Comparison of ENCODE assay signal across 8 cellular contexts in the genomic region with DNA sequence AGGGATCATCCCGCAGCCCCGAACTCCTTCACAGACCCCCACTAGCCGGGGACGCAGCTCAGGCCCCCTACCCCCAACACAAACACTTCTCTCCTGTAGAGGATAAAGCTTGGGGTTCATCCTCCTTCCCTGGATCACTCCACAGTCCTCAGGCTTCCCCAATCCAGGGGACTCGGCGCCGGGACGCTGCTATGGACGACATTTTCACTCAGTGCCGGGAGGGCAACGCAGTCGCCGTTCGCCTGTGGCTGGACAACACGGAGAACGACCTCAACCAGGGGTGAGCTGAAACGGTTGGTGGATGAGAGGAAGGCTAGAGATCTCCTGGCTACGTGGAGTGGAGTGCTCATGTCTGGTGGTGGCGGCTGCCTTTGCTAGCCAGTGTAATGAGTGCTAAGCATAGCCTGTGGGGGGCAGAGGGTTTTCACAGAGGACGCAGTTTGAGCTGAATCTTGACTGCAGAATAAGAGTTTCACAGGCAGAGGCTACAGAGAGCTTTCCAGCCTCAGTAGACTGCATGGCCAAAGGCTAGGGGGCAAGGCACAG. TPM values are rescaled to one million over a fixed set of nuclear protein-coding genes. Genes with fewer than 3 reads are reported as not detected.
DNase-seq lines count a peak whose midpoint lies in the region; ATAC-seq and TF ChIP-seq lines count a peak whose summit lies in the region.

No MANE protein-coding gene starts in this region.

- H3K27ac ChIP-seq in adrenal gland: peak overlapping the region; percentile 34 to 98 (median 90)

- peaks cover 0 to 40% of the 10 kb centered on the region in 2 donors for H3K36me3 ChIP-seq in adrenal gland (replicated peaks in 1 of 2)

- peak; percentile 21 to 52 for TF ChIP-seq POLR2A in adrenal gland (IDR thresholded peaks at IDR 0.05)

- H3K27me3 ChIP-seq in adrenal gland: no peaks in the 10 kb centered on the region

- intact Hi-C loops in adrenal gland (cut with DNase I) (loop anchor here in 1 of 2 donors (5.0 to 10.0 kb wide), 2 partner anchors 69 to 78 kb away; partner anchors contain the start of gene MRPL17), left cardiac atrium (cut with DNase I) (loop anchor here in 1 of 2 donors (5.0 kb wide), 1 partner anchor 78 kb away; the partner anchor contains the start of gene MRPL17), posterior cingulate gyrus (cut with DNase I) (loop anchor here (5.0 to 10.0 kb wide), 3 partner anchors 72 to 212 kb away; partner anchors contain the start of genes SMPD1 and TRIM3)

- TF ChIP-seq CTCF in adrenal gland (IDR thresholded peaks at IDR 0.05): no peak

- H3K9me3 ChIP-seq in adrenal gland (replicated peaks in 1 of 3): no peaks in the 10 kb centered on the region

- peak overlapping the region; percentile 48 to 95 (median 88) for H3K4me3 ChIP-seq in adrenal gland

- 0 to 1% (median 0%) methylated on average over 7 to 20 of the region's 20 CpGs for WGBS in adrenal gland, 4 donors

- ATAC-seq in GM19463 (IDR thresholded peaks at IDR 0.05; ENCODE audit: unreplicated experiment): peak; percentile 34
- ATAC-seq in HG03565 (IDR thresholded peaks at IDR 0.05; ENCODE audit: unreplicated experiment): peak; percentile 31
- ATAC-seq in SK-N-SH treated with all-trans-retinoic acid at 6 μM for 48 hours: peak; percentile 64
- peak; percentile 59 to 66 for ATAC-seq in left cardiac atrium

- peaks cover 34 to 55% of the 10 kb centered on the region in 2 donors for H3K4me1 ChIP-seq in adrenal gland (replicated peaks in 1 of 2)

- DNase-seq in DMS53 (lab: John Stamatoyannopoulos, UW): peak; percentile 62
- peak in 6 of 7 donors; percentile 48 to 79 (median 62) for DNase-seq in adrenal gland
- peak; percentile 44 for DNase-seq in left cardiac atrium
- peak in 6 of 10 donors; percentile 37 to 92 (median 60) for DNase-seq in posterior cingulate gyrus
- DNase-seq in OCI-M2 (lab: John Stamatoyannopoulos, UW; ENCODE audit: unreplicated experiment): no peak

TF ChIP-seq in SK-N-SH treated with all-trans-retinoic acid at 6 μM for 48 hours, 23 proteins besides CTCF, POLR2A, EP300 and RAD21:
- TF ChIP-seq ZNF70 (CRISPR knock-in tag; IDR thresholded peaks at IDR 0.05) (no peak), ESRRG (CRISPR knock-in tag; IDR thresholded peaks at IDR 0.05) (no peak), ARNTL (CRISPR knock-in tag; IDR thresholded peaks at IDR 0.05; ENCODE audit: borderline replicate concordance, low read depth) (no peak), ZNF8 (CRISPR knock-in tag; IDR thresholded peaks at IDR 0.05) (no peak), ZFP30 (CRISPR knock-in tag; IDR thresholded peaks at IDR 0.05) (no peak), PPARA (CRISPR knock-in tag; IDR thresholded peaks at IDR 0.05; ENCODE audit: borderline replicate concordance) (no peak), ZC3H10 (CRISPR knock-in tag; IDR thresholded peaks at IDR 0.05) (no peak), SNAI2 (CRISPR knock-in tag; IDR thresholded peaks at IDR 0.05) (no peak), PATZ1 (CRISPR knock-in tag; IDR thresholded peaks at IDR 0.05; ENCODE audit: borderline replicate concordance) (no peak), GLIS3 (CRISPR knock-in tag; IDR thresholded peaks at IDR 0.05) (no peak), OSR1 (CRISPR knock-in tag; IDR thresholded peaks at IDR 0.05) (no peak), RARB (CRISPR knock-in tag; IDR thresholded peaks at IDR 0.05) (no peak), ZFP3 (CRISPR knock-in tag; IDR thresholded peaks at IDR 0.05) (no peak), CSDC2 (CRISPR knock-in tag; IDR thresholded peaks at IDR 0.05) (no peak)
- TF ChIP-seq, protein P1, sequence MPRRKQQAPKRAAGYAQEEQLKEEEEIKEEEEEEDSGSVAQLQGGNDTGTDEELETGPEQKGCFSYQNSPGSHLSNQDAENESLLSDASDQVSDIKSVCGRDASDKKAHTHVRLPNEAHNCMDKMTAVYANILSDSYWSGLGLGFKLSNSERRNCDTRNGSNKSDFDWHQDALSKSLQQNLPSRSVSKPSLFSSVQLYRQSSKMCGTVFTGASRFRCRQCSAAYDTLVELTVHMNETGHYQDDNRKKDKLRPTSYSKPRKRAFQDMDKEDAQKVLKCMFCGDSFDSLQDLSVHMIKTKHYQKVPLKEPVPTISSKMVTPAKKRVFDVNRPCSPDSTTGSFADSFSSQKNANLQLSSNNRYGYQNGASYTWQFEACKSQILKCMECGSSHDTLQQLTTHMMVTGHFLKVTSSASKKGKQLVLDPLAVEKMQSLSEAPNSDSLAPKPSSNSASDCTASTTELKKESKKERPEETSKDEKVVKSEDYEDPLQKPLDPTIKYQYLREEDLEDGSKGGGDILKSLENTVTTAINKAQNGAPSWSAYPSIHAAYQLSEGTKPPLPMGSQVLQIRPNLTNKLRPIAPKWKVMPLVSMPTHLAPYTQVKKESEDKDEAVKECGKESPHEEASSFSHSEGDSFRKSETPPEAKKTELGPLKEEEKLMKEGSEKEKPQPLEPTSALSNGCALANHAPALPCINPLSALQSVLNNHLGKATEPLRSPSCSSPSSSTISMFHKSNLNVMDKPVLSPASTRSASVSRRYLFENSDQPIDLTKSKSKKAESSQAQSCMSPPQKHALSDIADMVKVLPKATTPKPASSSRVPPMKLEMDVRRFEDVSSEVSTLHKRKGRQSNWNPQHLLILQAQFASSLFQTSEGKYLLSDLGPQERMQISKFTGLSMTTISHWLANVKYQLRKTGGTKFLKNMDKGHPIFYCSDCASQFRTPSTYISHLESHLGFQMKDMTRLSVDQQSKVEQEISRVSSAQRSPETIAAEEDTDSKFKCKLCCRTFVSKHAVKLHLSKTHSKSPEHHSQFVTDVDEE (CRISPR knock-in tag; IDR thresholded peaks at IDR 0.05): no peak
- TF ChIP-seq, protein P2, sequence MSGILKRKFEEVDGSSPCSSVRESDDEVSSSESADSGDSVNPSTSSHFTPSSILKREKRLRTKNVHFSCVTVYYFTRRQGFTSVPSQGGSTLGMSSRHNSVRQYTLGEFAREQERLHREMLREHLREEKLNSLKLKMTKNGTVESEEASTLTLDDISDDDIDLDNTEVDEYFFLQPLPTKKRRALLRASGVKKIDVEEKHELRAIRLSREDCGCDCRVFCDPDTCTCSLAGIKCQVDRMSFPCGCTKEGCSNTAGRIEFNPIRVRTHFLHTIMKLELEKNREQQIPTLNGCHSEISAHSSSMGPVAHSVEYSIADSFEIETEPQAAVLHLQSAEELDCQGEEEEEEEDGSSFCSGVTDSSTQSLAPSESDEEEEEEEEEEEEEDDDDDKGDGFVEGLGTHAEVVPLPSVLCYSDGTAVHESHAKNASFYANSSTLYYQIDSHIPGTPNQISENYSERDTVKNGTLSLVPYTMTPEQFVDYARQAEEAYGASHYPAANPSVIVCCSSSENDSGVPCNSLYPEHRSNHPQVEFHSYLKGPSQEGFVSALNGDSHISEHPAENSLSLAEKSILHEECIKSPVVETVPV (CRISPR knock-in tag; IDR thresholded peaks at IDR 0.05): no peak
- TF ChIP-seq, protein P3, sequence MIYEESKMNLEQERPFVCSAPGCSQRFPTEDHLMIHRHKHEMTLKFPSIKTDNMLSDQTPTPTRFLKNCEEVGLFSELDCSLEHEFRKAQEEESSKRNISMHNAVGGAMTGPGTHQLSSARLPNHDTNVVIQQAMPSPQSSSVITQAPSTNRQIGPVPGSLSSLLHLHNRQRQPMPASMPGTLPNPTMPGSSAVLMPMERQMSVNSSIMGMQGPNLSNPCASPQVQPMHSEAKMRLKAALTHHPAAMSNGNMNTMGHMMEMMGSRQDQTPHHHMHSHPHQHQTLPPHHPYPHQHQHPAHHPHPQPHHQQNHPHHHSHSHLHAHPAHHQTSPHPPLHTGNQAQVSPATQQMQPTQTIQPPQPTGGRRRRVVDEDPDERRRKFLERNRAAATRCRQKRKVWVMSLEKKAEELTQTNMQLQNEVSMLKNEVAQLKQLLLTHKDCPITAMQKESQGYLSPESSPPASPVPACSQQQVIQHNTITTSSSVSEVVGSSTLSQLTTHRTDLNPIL (CRISPR knock-in tag; IDR thresholded peaks at IDR 0.05; ENCODE audit: low read depth): no peak

RNA-seq across cellular contexts. Expression of gene ILK, which starts 0.6 kb away (rescaled TPM):
- total RNA-seq in adrenal gland (100 to 1,000 TPM in 7 of 8 donors, 10 to 100 TPM in 1; 99.1 to 191 (median 153) TPM), left cardiac atrium (100 to 1,000 TPM; 166 to 183 TPM)
- polyA plus RNA-seq in adrenal gland: 100 to 1,000 TPM; 117 to 177 (median 162) TPM

RNA-seq across cellular contexts. Expression of gene RRP8, which starts 0.7 kb away (rescaled TPM):
- total RNA-seq in adrenal gland (10 to 100 TPM in 7 of 8 donors, 1 to 10 TPM in 1; 9.4 to 25.9 (median 19.6) TPM), left cardiac atrium (10 to 100 TPM; 14.2 to 18.0 TPM)
- 10 to 100 TPM; 24.2 to 34.8 (median 33.5) TPM for polyA plus RNA-seq in adrenal gland

RNA-seq across cellular contexts. Expression of gene TAF10, which starts 7.9 kb away (rescaled TPM):
- total RNA-seq in adrenal gland: 100 to 1,000 TPM in 7 of 8 donors, 10 to 100 TPM in 1; 69.7 to 290 (median 175) TPM
- polyA plus RNA-seq in adrenal gland: 100 to 1,000 TPM; 280 to 389 (median 310) TPM
- total RNA-seq in left cardiac atrium: 100 to 1,000 TPM; 102 to 105 TPM

RNA-seq across cellular contexts. Expression of gene TPP1, which starts 15.1 kb away (rescaled TPM):
- total RNA-seq in adrenal gland: 100 to 1,000 TPM; 138 to 464 (median 355) TPM
- 100 to 1,000 TPM in 1 of 3 donors, 10 to 100 TPM in 2; 84.2 to 371 (median 96.9) TPM for polyA plus RNA-seq in adrenal gland
- 10 to 100 TPM; 69.5 to 87.7 TPM for total RNA-seq in left cardiac atrium

RNA-seq across cellular contexts. Expression of gene DCHS1, which starts 51.5 kb away (rescaled TPM):
- 10 to 100 TPM in 6 of 8 donors, 1 to 10 TPM in 2; 8.6 to 15.3 (median 11.6) TPM for total RNA-seq in adrenal gland
- polyA plus RNA-seq in adrenal gland: 10 to 100 TPM in 1 of 3 donors, 1 to 10 TPM in 2; 1.3 to 12.1 (median 5.0) TPM
- total RNA-seq in left cardiac atrium: 10 to 100 TPM; 14.4 to 15.8 TPM
